ENCODE assay signal across 7 cellular contexts in the genomic region with DNA sequence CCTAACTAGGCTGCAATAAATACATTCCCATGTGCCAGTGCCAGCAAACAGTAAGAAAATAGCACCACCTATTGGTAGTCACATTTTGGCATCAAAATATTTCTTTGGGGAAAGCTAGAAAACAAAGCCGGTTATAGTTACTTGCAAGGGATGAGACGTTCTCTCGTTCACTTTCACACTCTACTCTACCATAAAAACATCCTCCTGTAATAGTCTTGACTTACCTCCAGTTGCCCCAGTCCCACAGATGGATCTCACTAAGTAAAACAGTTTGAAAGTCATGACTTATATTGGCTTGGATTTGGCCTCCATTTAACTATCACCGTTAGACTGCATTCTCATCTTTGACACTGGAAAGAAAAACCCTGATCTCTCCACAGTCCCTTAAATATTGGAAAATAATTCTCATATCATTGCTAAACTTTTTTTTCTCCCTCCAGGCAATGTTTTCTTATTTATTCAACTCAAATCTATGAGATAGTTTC. TPM values are rescaled to one million over a fixed set of nuclear protein-coding genes. Genes with fewer than 3 reads are reported as not detected.
DNase-seq lines count a peak whose midpoint lies in the region; ATAC-seq lines count a peak whose summit lies in the region.

No MANE protein-coding gene starts in this region.

- DNase-seq in EH (ENCODE audit: low read depth): peak; percentile 40
- DNase-seq in NCI-H345 (lab: John Stamatoyannopoulos, UW): peak; percentile 17
- DNase-seq in dedifferentiated amniotic fluid mesenchymal stem cell (ENCODE audit: extremely low spot score): peak; percentile 61
- DNase-seq in naive thymus-derived CD4-positive, alpha-beta T cell: peak in 6 of 9 donors; percentile 26 to 54 (median 52)
- DNase-seq in GF-D8 (lab: John Stamatoyannopoulos, UW): no peak

- no peaks in the 10 kb centered on the region for H3K27me3 ChIP-seq in naive thymus-derived CD4-positive, alpha-beta T cell (ENCODE audit: control insufficient read depth in 2 of 2, insufficient read depth in 2 of 2, low read length in 2 of 2)

- H3K4me3 Mint-ChIP-seq in naive thymus-derived CD4-positive, alpha-beta T cell: no peak overlapping the region

- peaks cover 10 to 28% (median 20%) of the 10 kb centered on the region in 5 donors for H3K27me3 Mint-ChIP-seq in naive thymus-derived CD4-positive, alpha-beta T cell

- H3K4me1 Mint-ChIP-seq in naive thymus-derived CD4-positive, alpha-beta T cell: no peaks in the 10 kb centered on the region

- H3K9me3 ChIP-seq in naive thymus-derived CD4-positive, alpha-beta T cell (ENCODE audit: control insufficient read depth in 2 of 3, low read length in 3 of 3): no peaks in the 10 kb centered on the region

- no peak overlapping the region for H3K4me3 ChIP-seq in naive thymus-derived CD4-positive, alpha-beta T cell (ENCODE audit: low read length)

- peak; percentile 56 for ATAC-seq in GM21717 (IDR thresholded peaks at IDR 0.05; ENCODE audit: unreplicated experiment)
- peak; percentile 47 for ATAC-seq in naive thymus-derived CD4-positive, alpha-beta T cell
- ATAC-seq in HG03095 (IDR thresholded peaks at IDR 0.05; ENCODE audit: unreplicated experiment): no peak

- H3K9me3 Mint-ChIP-seq in naive thymus-derived CD4-positive, alpha-beta T cell: peaks cover 0 to 2% (median 0%) of the 10 kb centered on the region in 11 donors

- no peaks in the 10 kb centered on the region for H3K36me3 Mint-ChIP-seq in naive thymus-derived CD4-positive, alpha-beta T cell

- H3K27ac Mint-ChIP-seq in naive thymus-derived CD4-positive, alpha-beta T cell: no peak overlapping the region

- H3K4me1 ChIP-seq in naive thymus-derived CD4-positive, alpha-beta T cell (ENCODE audit: control insufficient read depth in 2 of 2, insufficient read depth in 2 of 2, low read length in 2 of 2): no peaks in the 10 kb centered on the region

- no peaks in the 10 kb centered on the region for H3K36me3 ChIP-seq in naive thymus-derived CD4-positive, alpha-beta T cell (ENCODE audit: control insufficient read depth in 2 of 3, insufficient read depth in 3 of 3, low read length in 3 of 3)

- no peak overlapping the region for H3K27ac ChIP-seq in naive thymus-derived CD4-positive, alpha-beta T cell (ENCODE audit: low read depth, low read length)

- POLR2A ChIA-PET in naive thymus-derived CD4-positive, alpha-beta T cell (lab: Charles Lee): no interaction called here

- CTCF ChIA-PET in naive thymus-derived CD4-positive, alpha-beta T cell (lab: Charles Lee): interaction anchor here (0.6 to 8.8 kb wide), 9 partner anchors 40 to 714 kb away, joined by 3 to 70 read pairs (median 4); no protein-coding TSS in a partner anchor

- intact Hi-C loops in naive thymus-derived CD4-positive, alpha-beta T cell (cut with micrococcal nuclease): loop anchor here (1.0 to 2.0 kb wide), 5 partner anchors 50 to 819 kb away; no protein-coding TSS in a partner anchor

RNA-seq across cellular contexts. Expression of a gene that starts 9.7 kb away (rescaled TPM):
- total RNA-seq in naive thymus-derived CD4-positive, alpha-beta T cell: not detected
- not detected for polyA plus RNA-seq in naive thymus-derived CD4-positive, alpha-beta T cell
